11 cellular contexts compared by ENCODE assay signal in genomic region chr12:19946549-19946948, GRCh38.
DNase-seq lines count a peak whose midpoint lies in the region; ATAC-seq and TF ChIP-seq lines count a peak whose summit lies in the region.
"Had no signal": no experiment of that assay in that cellular context is flagged by ENCODE, and none has a peak within 500 bp of the region (broad histone marks: within the 10 kb centered on the region; RNA-seq: fewer than 3 reads in every experiment).

No MANE protein-coding gene starts in this region.

- no peak overlapping the region for H3K4me3 Mint-ChIP-seq in WTC11

- TF ChIP-seq CTCF in GM20000 (IDR thresholded peaks at IDR 0.05; ENCODE audit: extremely low read depth, missing control alignments) (no peak), WTC11 (IDR thresholded peaks at IDR 0.05) (no peak)

- POLR2A ChIA-PET in WTC11 (lab: Charles Lee), result no interaction called here

- peaks cover 18% of the 10 kb centered on the region for H3K4me1 Mint-ChIP-seq in WTC11

- CTCF ChIA-PET in WTC11 (lab: Charles Lee), result no interaction called here

- H3K27me3 Mint-ChIP-seq in WTC11 (ENCODE audit: low read depth), result no peaks in the 10 kb centered on the region

- peak; percentile 56 for ATAC-seq in Right ventricle myocardium superior (ENCODE audit: poor library complexity)
- peak; percentile 60 for ATAC-seq in left ventricle myocardium superior
- ATAC-seq in WTC11, result no peak

- intact Hi-C loops in Right ventricle myocardium superior (cut with DNase I), result no loop called here
- intact Hi-C loops in cardiac septum (cut with DNase I), result no loop called here
- intact Hi-C loops in left ventricle myocardium superior (cut with micrococcal nuclease), result no loop called here

- H3K9me3 Mint-ChIP-seq in WTC11, result no peaks in the 10 kb centered on the region

- no peak overlapping the region for H3K27ac Mint-ChIP-seq in WTC11

- DNase-seq in Right ventricle myocardium superior (no peak), cardiac septum (ENCODE audit: low spot score) (no peak), amniotic epithelial cell (ENCODE audit: low read depth) (peak; percentile 99), left ventricle myocardium superior (no peak), GM20000 (ENCODE audit: low spot score) (no peak), WTC11 (ENCODE audit: low spot score) (no peak)
- DNase-seq in activated CD4-positive, alpha-beta T cell treated with anti-CD3 and anti-CD28 coated beads, Interleukin-2, amount 50 U/mL, for 1 hour, result no peak
- no peak for DNase-seq in central memory CD4-positive, alpha-beta T cell
- DNase-seq: activated T-cell treated with anti-CD3 and anti-CD28 coated beads, Interleukin-2, amount 50 U/mL, for 48 hours; H7; stimulated activated CD4-positive, alpha-beta T cell treated with anti-CD3 and anti-CD28 coated beads, Interleukin-1b, Interleukin-23, amount 100 ng/mL, for 48 hours had no signal

- H3K36me3 Mint-ChIP-seq in WTC11, result no peaks in the 10 kb centered on the region

TF ChIP-seq in WTC11, 78 proteins besides CTCF, POLR2A, EP300 and RAD21:
- TF ChIP-seq NR2C2 (CRISPR knock-in tag; IDR thresholded peaks at IDR 0.05) (no peak), MXD4 (CRISPR knock-in tag; IDR thresholded peaks at IDR 0.05; ENCODE audit: borderline replicate concordance) (no peak), CREM (CRISPR knock-in tag; IDR thresholded peaks at IDR 0.05) (no peak), ZNF232 (CRISPR knock-in tag; IDR thresholded peaks at IDR 0.05) (no peak), CREB1 (CRISPR knock-in tag; IDR thresholded peaks at IDR 0.05) (no peak), HMGA2 (CRISPR knock-in tag; IDR thresholded peaks at IDR 0.05) (no peak)
- TF ChIP-seq, protein P1, sequence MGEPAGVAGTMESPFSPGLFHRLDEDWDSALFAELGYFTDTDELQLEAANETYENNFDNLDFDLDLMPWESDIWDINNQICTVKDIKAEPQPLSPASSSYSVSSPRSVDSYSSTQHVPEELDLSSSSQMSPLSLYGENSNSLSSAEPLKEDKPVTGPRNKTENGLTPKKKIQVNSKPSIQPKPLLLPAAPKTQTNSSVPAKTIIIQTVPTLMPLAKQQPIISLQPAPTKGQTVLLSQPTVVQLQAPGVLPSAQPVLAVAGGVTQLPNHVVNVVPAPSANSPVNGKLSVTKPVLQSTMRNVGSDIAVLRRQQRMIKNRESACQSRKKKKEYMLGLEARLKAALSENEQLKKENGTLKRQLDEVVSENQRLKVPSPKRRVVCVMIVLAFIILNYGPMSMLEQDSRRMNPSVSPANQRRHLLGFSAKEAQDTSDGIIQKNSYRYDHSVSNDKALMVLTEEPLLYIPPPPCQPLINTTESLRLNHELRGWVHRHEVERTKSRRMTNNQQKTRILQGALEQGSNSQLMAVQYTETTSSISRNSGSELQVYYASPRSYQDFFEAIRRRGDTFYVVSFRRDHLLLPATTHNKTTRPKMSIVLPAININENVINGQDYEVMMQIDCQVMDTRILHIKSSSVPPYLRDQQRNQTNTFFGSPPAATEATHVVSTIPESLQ (CRISPR knock-in tag; IDR thresholded peaks at IDR 0.05), result no peak
- TF ChIP-seq, protein P2, sequence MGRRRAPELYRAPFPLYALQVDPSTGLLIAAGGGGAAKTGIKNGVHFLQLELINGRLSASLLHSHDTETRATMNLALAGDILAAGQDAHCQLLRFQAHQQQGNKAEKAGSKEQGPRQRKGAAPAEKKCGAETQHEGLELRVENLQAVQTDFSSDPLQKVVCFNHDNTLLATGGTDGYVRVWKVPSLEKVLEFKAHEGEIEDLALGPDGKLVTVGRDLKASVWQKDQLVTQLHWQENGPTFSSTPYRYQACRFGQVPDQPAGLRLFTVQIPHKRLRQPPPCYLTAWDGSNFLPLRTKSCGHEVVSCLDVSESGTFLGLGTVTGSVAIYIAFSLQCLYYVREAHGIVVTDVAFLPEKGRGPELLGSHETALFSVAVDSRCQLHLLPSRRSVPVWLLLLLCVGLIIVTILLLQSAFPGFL (CRISPR knock-in tag; IDR thresholded peaks at IDR 0.05; ENCODE audit: borderline replicate concordance), result no peak
